Comparison of ENCODE assay signal across 8 cellular contexts in the genomic region with DNA sequence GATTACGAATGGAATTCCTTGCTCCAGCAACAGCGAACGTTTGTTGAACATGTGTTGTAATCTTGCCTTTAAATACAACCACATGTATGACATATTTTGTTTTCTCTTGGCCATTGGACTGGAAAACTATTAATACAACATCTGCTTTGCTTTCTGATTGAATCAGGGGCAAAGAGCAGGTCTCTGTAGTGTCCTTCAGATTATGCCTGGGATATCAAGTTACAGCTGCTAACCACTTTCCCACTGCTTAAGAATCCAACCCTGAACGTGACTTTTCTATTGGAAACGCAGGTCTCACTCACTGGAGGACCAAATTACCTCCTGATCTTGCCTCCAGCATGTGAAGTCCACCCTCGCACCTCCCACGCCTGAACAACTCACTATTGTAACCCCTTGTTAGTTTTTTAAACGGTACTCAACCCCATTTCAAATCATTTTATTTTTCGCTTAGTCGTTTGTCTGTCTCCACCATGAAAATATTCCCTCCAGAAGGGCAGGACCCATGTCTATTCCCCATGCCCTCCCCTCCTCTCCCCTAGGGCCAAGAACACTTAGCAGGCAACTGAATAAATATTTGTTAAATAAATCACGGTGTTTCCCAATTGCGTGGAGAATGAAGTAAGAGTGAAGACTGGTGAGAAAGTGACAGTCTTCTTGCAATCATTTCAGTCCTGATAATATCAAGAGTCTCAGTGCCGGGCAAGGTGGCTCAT. TPM values are rescaled to one million over a fixed set of nuclear protein-coding genes. Genes with fewer than 3 reads are reported as not detected.
A peak's percentile ranks its signal among the peaks of the same experiment; 100 is the strongest.
DNase-seq lines count a peak whose midpoint lies in the region; ATAC-seq, FAIRE-seq and TF ChIP-seq lines count a peak whose summit lies in the region.

No MANE protein-coding gene starts in this region.

- no peak overlapping the region; the same call in 1 of the 2 replicates for H3K4me3 ChIP-seq in SJCRH30
- H3K4me3 ChIP-seq in small intestine (ENCODE audit: low read depth in 1 of 2, low read length in 2 of 2), result no peak overlapping the region

- peak overlapping the region; percentile 10; the same call in 1 of the 2 replicates for H3K27ac ChIP-seq in SJCRH30
- peak overlapping the region in 1 of 2 donors; percentile 85 for H3K27ac ChIP-seq in small intestine (ENCODE audit: low read depth in 1 of 2, low read length in 1 of 2)

- 28 to 45% (median 39%) methylated on average over 13 of the region's 13 CpGs for WGBS in small intestine, 3 donors

- H3K27me3 ChIP-seq in SJCRH30 (no peaks in the 10 kb centered on the region), small intestine (ENCODE audit: control insufficient read depth in 2 of 2, insufficient read depth in 2 of 2, low read length in 2 of 2) (no peaks in the 10 kb centered on the region)

- DNase-seq in HS-5 (ENCODE audit: low read depth) (peak; percentile 87), SJCRH30 (peak; percentile 39 to 66), glutamatergic neuron (no peak), small intestine (peak; percentile 37), CD1c-positive myeloid dendritic cell (ENCODE audit: extremely low spot score) (no peak), GM19239 (ENCODE audit: insufficient read length, low spot score) (no peak)

- no peak for TF ChIP-seq CTCF in glutamatergic neuron (IDR thresholded peaks at IDR 0.05; ENCODE audit: partially characterized antibody, unreplicated experiment)

- ATAC-seq in HG03139 (IDR thresholded peaks at IDR 0.05; ENCODE audit: unreplicated experiment) (no peak), HG02870 (IDR thresholded peaks at IDR 0.05; ENCODE audit: unreplicated experiment) (no peak)

- H3K9me3 ChIP-seq in SJCRH30 (replicated peaks) (no peaks in the 10 kb centered on the region), small intestine (ENCODE audit: control insufficient read depth, low read depth) (no peaks in the 10 kb centered on the region)

- FAIRE-seq in small intestine (lab: Jason Lieb, UNC), result no peak
- no peak for FAIRE-seq in GM19239 (lab: Jason Lieb, UNC)

- H3K36me3 Mint-ChIP-seq in glutamatergic neuron (ENCODE audit: unreplicated experiment), result no peaks in the 10 kb centered on the region

- H3K27me3 Mint-ChIP-seq in glutamatergic neuron (ENCODE audit: unreplicated experiment), result peaks cover 4% of the 10 kb centered on the region

- peaks cover 2% of the 10 kb centered on the region for H3K9me3 Mint-ChIP-seq in glutamatergic neuron (ENCODE audit: unreplicated experiment)

- no peak overlapping the region for H3K4me3 Mint-ChIP-seq in glutamatergic neuron (ENCODE audit: unreplicated experiment)

- H3K36me3 ChIP-seq in SJCRH30 (no peaks in the 10 kb centered on the region), small intestine (ENCODE audit: control insufficient read depth in 2 of 2, insufficient read depth in 2 of 2, low read length in 2 of 2) (no peaks in the 10 kb centered on the region)

- H3K4me1 ChIP-seq in SJCRH30 (peaks cover 23% of the 10 kb centered on the region), small intestine (ENCODE audit: control insufficient read depth in 2 of 2, insufficient read depth in 1 of 2, low read depth in 1 of 2, low read length in 1 of 2) (no peaks in the 10 kb centered on the region)

- H3K4me1 Mint-ChIP-seq in glutamatergic neuron (ENCODE audit: low read depth, unreplicated experiment), result peaks cover 10% of the 10 kb centered on the region

- H3K27ac Mint-ChIP-seq in glutamatergic neuron (ENCODE audit: unreplicated experiment), result peak overlapping the region; percentile 9

RNA-seq across cellular contexts. Expression of a gene that starts 57.4 kb away (rescaled TPM):
- 10.3 and 16.1 TPM in 2 replicates for total RNA-seq in SJCRH30 (2014; rRNA removed; shearing (Covaris generic))
- 29.6 TPM for total RNA-seq in glutamatergic neuron (ENCODE audit: unreplicated experiment)
- 10 to 100 TPM in 1 of 3 donors, 1 to 10 TPM in 2; 3.1 to 13.4 (median 5.4) TPM for polyA plus RNA-seq in small intestine

Comparison
In these comparisons a context has a peak if more than half of its experiments do, and no peak if none do; other contexts are left out.
1. DNase-seq: peak in HS-5 (single experiment), SJCRH30 (2 of 2) and small intestine (single experiment); none in glutamatergic neuron (single experiment), CD1c-positive myeloid dendritic cell (single experiment) and GM19239 (single experiment).